ENCODE assay signal across 40 cellular contexts in genomic region chr20:25424536-25424935, GRCh38. TPM values are rescaled to one million over a fixed set of nuclear protein-coding genes. Genes with fewer than 3 reads are reported as not detected.
"Had no signal": no experiment of that assay in that cellular context is flagged by ENCODE, and none has a peak within 500 bp of the region (broad histone marks: within the 10 kb centered on the region; RNA-seq: fewer than 3 reads in every experiment).

No MANE protein-coding gene starts in this region.

- H3K9me3 ChIP-seq: adrenal gland, ascending aorta, body of pancreas, breast epithelium had no signal

- H3K27me3 ChIP-seq: adrenal gland, ascending aorta, body of pancreas, brain microvascular endothelial cell, breast epithelium, cardiac muscle cell had no signal

- H3K4me1 ChIP-seq: adrenal gland, ascending aorta, body of pancreas, breast epithelium had no signal

- FAIRE-seq: astrocyte, bronchial epithelial cell had no signal

- H3K27ac Mint-ChIP-seq: activated naive CD4-positive, alpha-beta T cell treated with anti-CD3 and anti-CD28 coated beads for 36 hours; activated naive CD4-positive, alpha-beta T cell treated with anti-CD3 and anti-CD28 coated beads, Interleukin-2, amount 10 ng/mL, durations not matched to agents 7 days and 5 days; activated naive CD4-positive, alpha-beta T cell treated with anti-CD3 and anti-CD28 coated beads, Interleukin-2, amount 50 U/mL, for 24 hours; activated naive CD4-positive, alpha-beta T cell treated with anti-CD3 and anti-CD28 coated beads, Interleukin-2, amount 50 U/mL, for 72 hours; activated naive CD8-positive, alpha-beta T cell; activated naive CD8-positive, alpha-beta T cell treated with anti-CD3 and anti-CD28 coated beads for 36 hours; activated naive CD8-positive, alpha-beta T cell treated with anti-CD3 and anti-CD28 coated beads, Interleukin-2, amount 10 ng/mL, durations not matched to agents 7 days and 5 days; activated naive CD8-positive, alpha-beta T cell treated with anti-CD3 and anti-CD28 coated beads, Interleukin-2, amount 50 U/mL, for 24 hours; activated T-cell treated with anti-CD3 and anti-CD28 coated beads, Interleukin-2, amount 50 U/mL, for 24 hours; activated T-cell treated with anti-CD3 and anti-CD28 coated beads, Interleukin-2, amount 50 U/mL, for 72 hours; activated T-helper 1 cell treated with anti-CD3 and anti-CD28 coated beads, Interleukin-12 subunit alpha, Interleukin-12 subunit beta, Interleukin-2, Interleukin-4 antibody, amounts not matched to agents 30 ng/mL and 10 ng/mL and 1 ng/mL, durations not matched to agents 14 hours and 24 hours and 36 hours; activated T-helper 17 cell treated with anti-CD3 and anti-CD28 coated beads, Interleukin-2, amount 50 U/mL, for 72 hours; activated T-helper 2 cell treated with anti-CD3 and anti-CD28 coated beads, Interferon-gamma antibody, Interleukin-2, Interleukin-4, amounts not matched to agents 10 μg/mL and 5 μg/mL and 100 μg/mL, durations not matched to agents 14 hours and 24 hours and 36 hours; brain had no signal

- DNase-seq: activated effector memory CD4-positive, alpha-beta T cell treated with anti-CD3 and anti-CD28 coated beads, Interleukin-2, amount 50 U/mL, for 16 hours; activated gamma-delta T cell; activated gamma-delta T cell treated with Interleukin-2 at 50 U/mL for 16 hours; activated naive CD4-positive, alpha-beta T cell; activated naive CD4-positive, alpha-beta T cell treated with anti-CD3 and anti-CD28 coated beads for 36 hours; activated naive CD4-positive, alpha-beta T cell treated with anti-CD3 and anti-CD28 coated beads, Interleukin-2, amount 10 ng/mL, durations not matched to agents 7 days and 5 days; activated naive CD4-positive, alpha-beta T cell treated with anti-CD3 and anti-CD28 coated beads, Interleukin-2, amount 50 U/mL, for 16 hours; activated naive CD4-positive, alpha-beta T cell treated with Interleukin-2 at 50 U/mL for 16 hours; activated naive CD8-positive, alpha-beta T cell treated with anti-CD3 and anti-CD28 coated beads for 36 hours; activated naive CD8-positive, alpha-beta T cell treated with anti-CD3 and anti-CD28 coated beads, Interleukin-2, amount 10 ng/mL, durations not matched to agents 7 days and 5 days; activated naive CD8-positive, alpha-beta T cell treated with anti-CD3 and anti-CD28 coated beads, Interleukin-2, amount 50 U/mL, for 24 hours; activated T-cell treated with anti-CD3 and anti-CD28 coated beads for 4 hours; activated T-cell treated with anti-CD3 and anti-CD28 coated beads, Interleukin-2, amount 50 U/mL, for 1 hour; activated T-cell treated with anti-CD3 and anti-CD28 coated beads, Interleukin-2, amount 50 U/mL, for 24 hours; activated T-cell treated with anti-CD3 and anti-CD28 coated beads, Interleukin-2, amount 50 U/mL, for 4 hours; activated T-cell treated with anti-CD3 and anti-CD28 coated beads, Interleukin-2, amount 50 U/mL, for 48 hours; activated T-cell treated with anti-CD3 and anti-CD28 coated beads, Interleukin-2, amount 50 U/mL, for 72 hours; adrenal gland; amniotic stem cell; amygdala; anterior cingulate cortex; aorta; body of pancreas; brain microvascular endothelial cell; caudate nucleus; central memory CD4-positive, alpha-beta T cell; cerebellar nuclear complex had no signal

- ATAC-seq: activated naive CD8-positive, alpha-beta T cell treated with anti-CD3 and anti-CD28 coated beads, Interleukin-2, amount 50 U/mL, for 24 hours; activated T-cell treated with anti-CD3 and anti-CD28 coated beads, Interleukin-2, amount 50 U/mL, for 4 hours; activated T-cell treated with anti-CD3 and anti-CD28 coated beads, Interleukin-2, amount 50 U/mL, for 72 hours; activated T-helper 17 cell treated with anti-CD3 and anti-CD28 coated beads, Interleukin-2, amount 50 U/mL, for 72 hours; body of pancreas had no signal

- H3K9me3 Mint-ChIP-seq: activated naive CD4-positive, alpha-beta T cell treated with anti-CD3 and anti-CD28 coated beads for 36 hours; activated naive CD4-positive, alpha-beta T cell treated with anti-CD3 and anti-CD28 coated beads, Interleukin-2, amount 10 ng/mL, durations not matched to agents 7 days and 5 days; activated naive CD4-positive, alpha-beta T cell treated with anti-CD3 and anti-CD28 coated beads, Interleukin-2, amount 50 U/mL, for 24 hours; activated naive CD8-positive, alpha-beta T cell treated with anti-CD3 and anti-CD28 coated beads, Interleukin-2, amount 10 ng/mL, durations not matched to agents 7 days and 5 days; activated T-cell treated with anti-CD3 and anti-CD28 coated beads, Interleukin-2, amount 50 U/mL, for 24 hours; activated T-cell treated with anti-CD3 and anti-CD28 coated beads, Interleukin-2, amount 50 U/mL, for 4 hours; activated T-cell treated with anti-CD3 and anti-CD28 coated beads, Interleukin-2, amount 50 U/mL, for 72 hours; activated T-helper 1 cell treated with anti-CD3 and anti-CD28 coated beads, Interleukin-12 subunit alpha, Interleukin-12 subunit beta, Interleukin-2, Interleukin-4 antibody, amounts not matched to agents 30 ng/mL and 10 ng/mL and 1 ng/mL, durations not matched to agents 14 hours and 24 hours and 36 hours; activated T-helper 17 cell treated with anti-CD3 and anti-CD28 coated beads, Interleukin-2, amount 50 U/mL, for 72 hours; central memory CD8-positive, alpha-beta T cell had no signal

- H3K27ac ChIP-seq: adrenal gland, ascending aorta, body of pancreas, brain microvascular endothelial cell, breast epithelium, cardiac muscle cell had no signal

- H3K4me3 ChIP-seq: adrenal gland, ascending aorta, body of pancreas, breast epithelium, cardiac muscle cell had no signal

- H3K27me3 Mint-ChIP-seq: activated naive CD4-positive, alpha-beta T cell treated with anti-CD3 and anti-CD28 coated beads, Interleukin-2, amount 10 ng/mL, durations not matched to agents 7 days and 5 days; activated naive CD4-positive, alpha-beta T cell treated with anti-CD3 and anti-CD28 coated beads, Interleukin-2, amount 50 U/mL, for 24 hours; activated naive CD8-positive, alpha-beta T cell; activated naive CD8-positive, alpha-beta T cell treated with anti-CD3 and anti-CD28 coated beads for 36 hours; activated naive CD8-positive, alpha-beta T cell treated with anti-CD3 and anti-CD28 coated beads, Interleukin-2, amount 10 ng/mL, durations not matched to agents 7 days and 5 days; activated naive CD8-positive, alpha-beta T cell treated with anti-CD3 and anti-CD28 coated beads, Interleukin-2, amount 50 U/mL, for 24 hours; activated T-cell treated with anti-CD3 and anti-CD28 coated beads, Interleukin-2, amount 50 U/mL, for 24 hours; activated T-helper 17 cell treated with anti-CD3 and anti-CD28 coated beads, Interleukin-2, amount 50 U/mL, for 72 hours; brain; central memory CD8-positive, alpha-beta T cell had no signal

- H3K4me3 Mint-ChIP-seq: activated naive CD4-positive, alpha-beta T cell treated with anti-CD3 and anti-CD28 coated beads for 36 hours; activated naive CD4-positive, alpha-beta T cell treated with anti-CD3 and anti-CD28 coated beads, Interleukin-2, amount 10 ng/mL, durations not matched to agents 7 days and 5 days; activated naive CD4-positive, alpha-beta T cell treated with anti-CD3 and anti-CD28 coated beads, Interleukin-2, amount 50 U/mL, for 24 hours; activated naive CD8-positive, alpha-beta T cell; activated naive CD8-positive, alpha-beta T cell treated with anti-CD3 and anti-CD28 coated beads for 36 hours; activated naive CD8-positive, alpha-beta T cell treated with anti-CD3 and anti-CD28 coated beads, Interleukin-2, amount 10 ng/mL, durations not matched to agents 7 days and 5 days; activated naive CD8-positive, alpha-beta T cell treated with anti-CD3 and anti-CD28 coated beads, Interleukin-2, amount 50 U/mL, for 24 hours; activated T-cell treated with anti-CD3 and anti-CD28 coated beads, Interleukin-2, amount 50 U/mL, for 24 hours; activated T-cell treated with anti-CD3 and anti-CD28 coated beads, Interleukin-2, amount 50 U/mL, for 4 hours; activated T-cell treated with anti-CD3 and anti-CD28 coated beads, Interleukin-2, amount 50 U/mL, for 72 hours; activated T-helper 1 cell treated with anti-CD3 and anti-CD28 coated beads, Interleukin-12 subunit alpha, Interleukin-12 subunit beta, Interleukin-2, Interleukin-4 antibody, amounts not matched to agents 30 ng/mL and 10 ng/mL and 1 ng/mL, durations not matched to agents 14 hours and 24 hours and 36 hours; activated T-helper 17 cell treated with anti-CD3 and anti-CD28 coated beads, Interleukin-2, amount 50 U/mL, for 72 hours; brain; central memory CD8-positive, alpha-beta T cell had no signal

- H3K4me1 Mint-ChIP-seq: activated naive CD4-positive, alpha-beta T cell treated with anti-CD3 and anti-CD28 coated beads, Interleukin-2, amount 50 U/mL, for 24 hours; activated naive CD8-positive, alpha-beta T cell treated with anti-CD3 and anti-CD28 coated beads, Interleukin-2, amount 10 ng/mL, durations not matched to agents 7 days and 5 days; brain; central memory CD8-positive, alpha-beta T cell had no signal

- H3K36me3 ChIP-seq: adrenal gland, ascending aorta, brain microvascular endothelial cell, breast epithelium, cardiac muscle cell had no signal

RNA-seq across cellular contexts. Expression of gene GINS1, which starts 17.1 kb away (rescaled TPM):
- total RNA-seq: ascending aorta had no signal
